Comparison of ENCODE assay signal across 22 cellular contexts in the genomic region with DNA sequence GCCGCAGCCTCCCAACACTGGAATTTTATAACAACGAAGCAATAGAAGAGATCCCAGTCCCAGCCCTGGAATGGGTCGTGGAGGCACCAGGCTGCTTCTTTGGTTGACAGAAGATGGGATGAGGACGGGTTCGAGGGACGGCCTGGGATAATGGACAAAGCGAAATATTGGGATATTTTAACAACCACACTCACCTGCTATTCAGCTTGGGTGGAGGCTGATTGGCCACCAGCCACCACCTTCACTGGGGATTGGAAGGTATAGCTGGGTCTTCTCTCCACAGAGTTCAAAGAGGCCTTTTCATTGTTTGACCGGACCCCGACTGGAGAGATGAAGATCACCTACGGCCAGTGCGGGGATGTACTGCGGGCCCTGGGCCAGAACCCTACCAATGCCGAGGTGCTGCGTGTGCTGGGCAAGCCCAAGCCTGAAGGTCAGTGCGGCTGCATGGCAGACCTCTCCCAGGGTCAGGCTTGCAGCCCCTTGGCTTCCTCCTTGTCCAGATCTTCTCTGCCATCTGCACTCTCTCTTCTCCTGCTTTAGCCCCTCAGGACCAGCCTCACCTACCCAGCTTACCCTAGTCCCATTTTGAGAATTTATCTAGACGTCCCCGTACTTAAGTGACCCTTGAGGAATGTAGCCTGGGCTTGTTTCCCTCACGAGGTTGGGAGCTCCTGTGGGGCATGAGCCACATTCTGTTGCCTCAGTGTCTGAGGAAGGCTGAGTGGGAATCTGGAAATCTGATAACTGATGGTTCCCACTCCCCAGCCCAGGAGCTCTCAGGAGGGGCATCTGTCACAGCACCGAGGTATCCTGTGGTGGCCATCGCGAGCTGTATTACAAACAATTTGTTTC. TPM values are rescaled to one million over a fixed set of nuclear protein-coding genes. Genes with fewer than 3 reads are reported as not detected.
DNase-seq lines count a peak whose midpoint lies in the region; ATAC-seq, FAIRE-seq and TF ChIP-seq lines count a peak whose summit lies in the region.
"Had no signal": no experiment of that assay in that cellular context is flagged by ENCODE, and none has a peak within 500 bp of the region (broad histone marks: within the 10 kb centered on the region; RNA-seq: fewer than 3 reads in every experiment).

No MANE protein-coding gene starts in this region.

- CTCF ChIA-PET in CD8-positive, alpha-beta memory T cell (lab: Charles Lee), result interaction anchor here (0.9 to 2.6 kb wide), 4 partner anchors 10 to 19 kb away, joined by 3 to 24 read pairs (median 6); no protein-coding TSS in a partner anchor
- CTCF ChIA-PET in HepG2 (lab: Yijun Ruan, JAX; ENCODE audit: low intra/inter-chr PET ratio, low total read pairs), result no interaction called here

- H3K27ac Mint-ChIP-seq in CD8-positive, alpha-beta memory T cell, result peak overlapping the region; percentile 62 to 98 (median 90)
- peak overlapping the region; percentile 29 for H3K27ac Mint-ChIP-seq in T-helper 17 cell
- H3K27ac Mint-ChIP-seq in nephron, result peak overlapping the region in 2 of 3 experiments; percentile 11 to 17
- H3K27ac Mint-ChIP-seq: activated B cell treated with CpG ODN at 0.5 μM for 24 hours; activated naive CD4-positive, alpha-beta T cell treated with anti-CD3 and anti-CD28 coated beads for 36 hours had no signal

- H3K4me3 Mint-ChIP-seq in CD8-positive, alpha-beta memory T cell, result peak overlapping the region; percentile 17 to 77 (median 71)
- H3K4me3 Mint-ChIP-seq in T-helper 17 cell (peak overlapping the region; percentile 39), nephron (no peak overlapping the region)
- H3K4me3 Mint-ChIP-seq: activated naive CD4-positive, alpha-beta T cell treated with anti-CD3 and anti-CD28 coated beads for 36 hours had no signal

- TF ChIP-seq RAD21 in HepG2 (CRISPR knock-in tag; IDR thresholded peaks at IDR 0.05), result no peak

- no peaks in the 10 kb centered on the region for H3K79me2 ChIP-seq in HepG2 (ENCODE audit: insufficient read depth, low read length)
- H3K79me2 ChIP-seq: parathyroid adenoma had no signal

- intact Hi-C loops in HepG2 (cut with micrococcal nuclease; ENCODE audit: unreplicated experiment), result loop anchor here (10.0 kb wide), 1 partner anchor 395 kb away; no protein-coding TSS in a partner anchor

- H3K9ac ChIP-seq in HepG2 (ENCODE audit: insufficient read depth, low read depth, low read length), result no peak overlapping the region
- H3K9ac ChIP-seq: parathyroid adenoma had no signal

- H2AFZ ChIP-seq in HepG2 (ENCODE audit: low read length), result no peak overlapping the region
- H2AFZ ChIP-seq: parathyroid adenoma had no signal

- POLR2A ChIA-PET in CD8-positive, alpha-beta memory T cell (lab: Charles Lee), result no interaction called here
- POLR2A ChIA-PET in HepG2 (lab: Yijun Ruan, JAX), result interaction anchor here (1.5 kb wide), 1 partner anchor 19 kb away, joined by 4 read pairs; no protein-coding TSS in a partner anchor

- H3K36me3 ChIP-seq in CD8-positive, alpha-beta memory T cell (ENCODE audit: insufficient read depth, low read length), result no peaks in the 10 kb centered on the region
- H3K36me3 ChIP-seq in cardiac muscle cell, result peaks cover 63% of the 10 kb centered on the region
- H3K36me3 ChIP-seq in HepG2 (replicated peaks in 1 of 2; ENCODE audit: control insufficient read depth in 1 of 2, insufficient read depth in 2 of 2, low read length in 2 of 2), result no peaks in the 10 kb centered on the region
- H3K36me3 ChIP-seq: vagina had no signal

- FAIRE-seq in HepG2 (lab: Jason Lieb, UNC), result no peak
- FAIRE-seq: GM12878 had no signal

- H3K4me1 ChIP-seq in CD8-positive, alpha-beta memory T cell (ENCODE audit: insufficient read depth, low read length), result peaks cover 49% of the 10 kb centered on the region
- peaks cover 69% of the 10 kb centered on the region for H3K4me1 ChIP-seq in cardiac muscle cell (ENCODE audit: low read depth)
- H3K4me1 ChIP-seq in HepG2 (ENCODE audit: insufficient read depth, low read length), result peaks cover 12% of the 10 kb centered on the region
- H3K4me1 ChIP-seq: parathyroid adenoma had no signal

- peaks cover 50 to 59% (median 58%) of the 10 kb centered on the region in 3 donors for H3K4me1 Mint-ChIP-seq in CD8-positive, alpha-beta memory T cell
- H3K4me1 Mint-ChIP-seq in T-helper 17 cell (peaks cover 21% of the 10 kb centered on the region), nephron (peaks cover 21% of the 10 kb centered on the region)

- H3K9me3 ChIP-seq in CD8-positive, alpha-beta memory T cell (ENCODE audit: low read length), result no peaks in the 10 kb centered on the region
- H3K9me3 ChIP-seq in T-helper 17 cell (ENCODE audit: control insufficient read depth, low read length, poor library complexity, severe bottlenecking), result no peaks in the 10 kb centered on the region
- no peaks in the 10 kb centered on the region for H3K9me3 ChIP-seq in cardiac muscle cell (ENCODE audit: low read depth)
- H3K9me3 ChIP-seq in HepG2 (ENCODE audit: low read length), result peaks cover 9% of the 10 kb centered on the region; the same call in 1 of the 2 replicates
- H3K9me3 ChIP-seq: body of pancreas, vagina had no signal

- no peak overlapping the region for H3K4me3 ChIP-seq in CD8-positive, alpha-beta memory T cell (ENCODE audit: low read length)
- no peak overlapping the region for H3K4me3 ChIP-seq in cardiac muscle cell
- no peak overlapping the region for H3K4me3 ChIP-seq in HepG2 (replicated peaks in 1 of 3; ENCODE audit: insufficient read depth in 1 of 3, low read depth in 2 of 3, low read length in 3 of 3)
- H3K4me3 ChIP-seq: body of pancreas, GM12878, vagina had no signal

- H3K27ac ChIP-seq in CD8-positive, alpha-beta memory T cell (ENCODE audit: low read depth, low read length), result peak overlapping the region; percentile 48
- H3K27ac ChIP-seq in cardiac muscle cell (peak overlapping the region; percentile 86), HepG2 (ENCODE audit: extremely low read length, insufficient read depth, low read length) (no peak overlapping the region)
- H3K27ac ChIP-seq: body of pancreas, parathyroid adenoma, vagina had no signal

- no peak for TF ChIP-seq EP300 in HepG2 (IDR thresholded peaks at IDR 0.05; ENCODE audit: low read depth in 2 of 2, low read length in 2 of 2)
- no peak for TF ChIP-seq EP300 in HepG2 (CRISPR knock-in tag; IDR thresholded peaks at IDR 0.05; ENCODE audit: borderline replicate concordance)

- no TSS peak for BruUV-seq in HepG2 (replicated peaks; lab: Mats Ljungman, UMichigan)

- TF ChIP-seq CTCF in cardiac muscle cell (IDR thresholded peaks at IDR 0.05; ENCODE audit: low read depth, low read length), result no peak
- TF ChIP-seq CTCF in nephron (IDR thresholded peaks at IDR 0.05; ENCODE audit: unreplicated experiment in 3 of 3), result no peak
- no peak for TF ChIP-seq CTCF in HepG2 (CRISPR knock-in tag; IDR thresholded peaks at IDR 0.05)

- no peaks in the 10 kb centered on the region for H3K27me3 Mint-ChIP-seq in CD8-positive, alpha-beta memory T cell
- no peaks in the 10 kb centered on the region for H3K27me3 Mint-ChIP-seq in T-helper 17 cell
- peaks cover 18% of the 10 kb centered on the region for H3K27me3 Mint-ChIP-seq in nephron (ENCODE audit: low read depth)
- H3K27me3 Mint-ChIP-seq: activated B cell treated with CpG ODN at 0.5 μM for 24 hours had no signal

- H4K20me1 ChIP-seq in HepG2 (ENCODE audit: insufficient read depth, low read length), result no peaks in the 10 kb centered on the region

- H3K9me3 Mint-ChIP-seq in CD8-positive, alpha-beta memory T cell, result peaks cover 0 to 3% (median 0%) of the 10 kb centered on the region in 5 donors
- H3K9me3 Mint-ChIP-seq in nephron, result peaks cover 7% of the 10 kb centered on the region

- no peak for TF ChIP-seq POLR2A in HepG2 (IDR thresholded peaks at IDR 0.05; ENCODE audit: insufficient read depth in 1 of 2, low read depth in 2 of 2, low read length in 2 of 2)

- H3K27me3 ChIP-seq in CD8-positive, alpha-beta memory T cell (ENCODE audit: insufficient read depth, low read length, poor library complexity, severe bottlenecking), result no peaks in the 10 kb centered on the region
- H3K27me3 ChIP-seq in cardiac muscle cell (no peaks in the 10 kb centered on the region), HepG2 (ENCODE audit: control insufficient read depth in 1 of 2, insufficient read depth in 2 of 2, low read length in 2 of 2) (peaks cover 7 to 32% of the 10 kb centered on the region in 2 experiments; a peak in 3 of 5 replicates)
- H3K27me3 ChIP-seq: body of pancreas, vagina had no signal

- in situ Hi-C loops in HepG2 (cut with HindIII; ENCODE audit: extremely low pct_ligation_motif_present, low pct_unique_long_range_greater_than_20kb), result no loop called here

- DNase-seq in CD8-positive, alpha-beta memory T cell, result no peak
- DNase-seq in T-helper 17 cell (no peak), cardiac muscle cell (ENCODE audit: low read depth in 1 of 2, low spot score in 1 of 2) (no peak), HepG2 (ENCODE audit: low spot score) (no peak), DMS53 (lab: John Stamatoyannopoulos, UW) (no peak)
- DNase-seq: activated B cell treated with CpG ODN at 0.5 μM for 24 hours; activated CD8-positive, alpha-beta memory T cell treated with anti-CD3 and anti-CD28 coated beads, Interleukin-2, amount 50 U/mL, for 4 hours; body of pancreas; foreskin melanocyte; left colon; NCI-H1092 treated with DMSO at 0.1 percent for 48 hours; NCI-H2081 treated with DMSO at 0.1 percent for 48 hours; NCI-H526 treated with DMSO at 0.1 percent for 48 hours; stimulated activated CD4-positive, alpha-beta T cell treated with anti-CD3 and anti-CD28 coated beads, Interleukin-2, amount 100 ng/mL, for 24 hours had no signal

- no peak for ATAC-seq in T-helper 17 cell
- ATAC-seq in GM21367 (IDR thresholded peaks at IDR 0.05; ENCODE audit: unreplicated experiment), result no peak
- ATAC-seq in HepG2, result no peak
- ATAC-seq: body of pancreas, left colon had no signal

- H3K4me2 ChIP-seq in HepG2 (ENCODE audit: low read depth, low read length), result no peak overlapping the region

- H3K36me3 Mint-ChIP-seq in CD8-positive, alpha-beta memory T cell, result no peaks in the 10 kb centered on the region
- H3K36me3 Mint-ChIP-seq in T-helper 17 cell (ENCODE audit: low read depth) (no peaks in the 10 kb centered on the region), nephron (ENCODE audit: low read depth) (peaks cover 3% of the 10 kb centered on the region)

- 56% methylated on average over 20 of the region's 21 CpGs for WGBS in HepG2 (ENCODE audit: low lambda C conversion rate)

RNA-seq across cellular contexts. Expression of gene MYL4, which starts 10.7 kb away (rescaled TPM):
- not detected for total RNA-seq in CD8-positive, alpha-beta memory T cell
- polyA plus RNA-seq in CD8-positive, alpha-beta memory T cell, result not detected
- not detected for total RNA-seq in T-helper 17 cell
- 2,925 and 5,217 TPM in 2 replicates for total RNA-seq in cardiac muscle cell
- polyA plus RNA-seq in cardiac muscle cell, result 3,500 and 5,148 TPM in 2 replicates
- not detected in 2 replicates for total RNA-seq in HepG2 (2016; rRNA removed; fragmentation: Illumina TruSeq; extraction: Trizol)
- not detected in 2 replicates for total RNA-seq in HepG2 (2016; cell fraction: cytosol; rRNA removed; fragmentation: Illumina TruSeq; extraction: Trizol; ENCODE audit: low read depth)
- not detected in 2 replicates for total RNA-seq in HepG2 (2016; cell fraction: insoluble cytoplasmic fraction; rRNA removed; fragmentation: Illumina TruSeq; extraction: Trizol)
- not detected in 2 replicates for total RNA-seq in HepG2 (2016; cell fraction: membrane; rRNA removed; fragmentation: Illumina TruSeq; extraction: Trizol)
- not detected in 2 replicates for total RNA-seq in HepG2 (2016; cell fraction: nucleus; rRNA removed; fragmentation: Illumina TruSeq; extraction: Trizol)
- 0.13 TPM in 1 of 2 replicates, not detected in the other for polyA plus RNA-seq in HepG2 (2011; rRNA removed)
- polyA plus RNA-seq in HepG2 (2011; cell fraction: cytosol; rRNA removed), result 0.11 and 0.17 TPM in 2 replicates
- polyA plus RNA-seq in HepG2 (2011; cell fraction: nucleus; rRNA removed), result not detected in 2 replicates
- not detected in 2 replicates for polyA plus RNA-seq in HepG2 (2012)
- not detected in 2 replicates for polyA plus RNA-seq in HepG2 (2016; cell fraction: cytosol; fragmentation: Illumina TruSeq; extraction: Trizol; ENCODE audit: low read depth)
- 0.27 TPM in 1 of 2 replicates, not detected in the other for polyA plus RNA-seq in HepG2 (2016; cell fraction: insoluble cytoplasmic fraction; fragmentation: Illumina TruSeq; extraction: Trizol; ENCODE audit: low read depth)
- not detected in 2 replicates for polyA plus RNA-seq in HepG2 (2016; cell fraction: membrane; fragmentation: Illumina TruSeq; extraction: Trizol; ENCODE audit: low read depth)
- not detected in 2 replicates for polyA plus RNA-seq in HepG2 (2016; cell fraction: nucleus; fragmentation: Illumina TruSeq; extraction: Trizol; ENCODE audit: insufficient read depth, low read depth)
- 0.42 and 1.4 TPM in 2 replicates for polyA minus RNA-seq in HepG2 (2011; rRNA and poly(A)+ RNA removed; ENCODE audit: low replicate concordance)
- polyA minus RNA-seq in HepG2 (2011; cell fraction: cytosol; rRNA and poly(A)+ RNA removed), result not detected in 2 replicates
- not detected in 2 replicates for polyA minus RNA-seq in HepG2 (2011; cell fraction: nucleus; rRNA and poly(A)+ RNA removed)
- total RNA-seq: activated B cell treated with CpG ODN at 0.5 μM for 24 hours; activated naive CD4-positive, alpha-beta T cell treated with anti-CD3 and anti-CD28 coated beads for 36 hours; body of pancreas; epithelial cell of proximal tubule; left colon; T-helper 2 cell treated with Interferon-gamma antibody and Interleukin-4, amounts not matched to agents 100 ng/mL and 5 ng/mL, for 36 hours; vagina had no signal

RNA-seq across cellular contexts. Expression of gene CDC27, which starts 30.8 kb away (rescaled TPM):
- 100 to 1,000 TPM; 113 to 116 TPM for total RNA-seq in CD8-positive, alpha-beta memory T cell
- polyA plus RNA-seq in CD8-positive, alpha-beta memory T cell, result 96.2 TPM
- 10 to 100 TPM; 50.1 to 61.6 TPM for total RNA-seq in T-helper 17 cell
- 54.5 and 85.4 TPM in 2 replicates for total RNA-seq in cardiac muscle cell
- 52.9 and 68.8 TPM in 2 replicates for polyA plus RNA-seq in cardiac muscle cell
- 102 and 162 TPM in 2 replicates for total RNA-seq in HepG2 (2016; rRNA removed; fragmentation: Illumina TruSeq; extraction: Trizol)
- 15.6 and 16.5 TPM in 2 replicates for total RNA-seq in HepG2 (2016; cell fraction: cytosol; rRNA removed; fragmentation: Illumina TruSeq; extraction: Trizol; ENCODE audit: low read depth)
- total RNA-seq in HepG2 (2016; cell fraction: insoluble cytoplasmic fraction; rRNA removed; fragmentation: Illumina TruSeq; extraction: Trizol), result 94.8 and 180 TPM in 2 replicates
- total RNA-seq in HepG2 (2016; cell fraction: membrane; rRNA removed; fragmentation: Illumina TruSeq; extraction: Trizol), result 45.9 and 57.6 TPM in 2 replicates
- total RNA-seq in HepG2 (2016; cell fraction: nucleus; rRNA removed; fragmentation: Illumina TruSeq; extraction: Trizol), result 66.9 and 67.5 TPM in 2 replicates
- polyA plus RNA-seq in HepG2 (2011; rRNA removed), result 55.9 and 80.7 TPM in 2 replicates
- 39.5 and 46.1 TPM in 2 replicates for polyA plus RNA-seq in HepG2 (2011; cell fraction: cytosol; rRNA removed)
- polyA plus RNA-seq in HepG2 (2011; cell fraction: nucleus; rRNA removed), result 54.9 and 64.9 TPM in 2 replicates
- polyA plus RNA-seq in HepG2 (2012), result 45.5 and 46.6 TPM in 2 replicates
- 4.4 and 5.4 TPM in 2 replicates for polyA plus RNA-seq in HepG2 (2016; cell fraction: cytosol; fragmentation: Illumina TruSeq; extraction: Trizol; ENCODE audit: low read depth)
- polyA plus RNA-seq in HepG2 (2016; cell fraction: insoluble cytoplasmic fraction; fragmentation: Illumina TruSeq; extraction: Trizol; ENCODE audit: low read depth), result 124 and 138 TPM in 2 replicates
- 16.5 and 20.8 TPM in 2 replicates for polyA plus RNA-seq in HepG2 (2016; cell fraction: membrane; fragmentation: Illumina TruSeq; extraction: Trizol; ENCODE audit: low read depth)
- polyA plus RNA-seq in HepG2 (2016; cell fraction: nucleus; fragmentation: Illumina TruSeq; extraction: Trizol; ENCODE audit: insufficient read depth, low read depth), result 88.5 and 91.4 TPM in 2 replicates
- 105 and 134 TPM in 2 replicates for polyA minus RNA-seq in HepG2 (2011; rRNA and poly(A)+ RNA removed; ENCODE audit: low replicate concordance)
- 70.2 and 86.9 TPM in 2 replicates for polyA minus RNA-seq in HepG2 (2011; cell fraction: cytosol; rRNA and poly(A)+ RNA removed)
- polyA minus RNA-seq in HepG2 (2011; cell fraction: nucleus; rRNA and poly(A)+ RNA removed), result 68.6 and 73.8 TPM in 2 replicates

RNA-seq across cellular contexts. Expression of gene ITGB3, which starts 33.8 kb away (rescaled TPM):
- under 1 TPM; 0.07 to 0.13 TPM for total RNA-seq in CD8-positive, alpha-beta memory T cell
- not detected for polyA plus RNA-seq in CD8-positive, alpha-beta memory T cell
- total RNA-seq in T-helper 17 cell (100 to 1,000 TPM in 1 of 2 donors, 1 to 10 TPM in 1; 7.8 to 283 TPM), cardiac muscle cell (11.8 and 20.0 TPM in 2 replicates), HepG2 (2016; rRNA removed; fragmentation: Illumina TruSeq; extraction: Trizol) (0.15 and 0.31 TPM in 2 replicates)
- polyA plus RNA-seq in cardiac muscle cell (4.6 and 6.9 TPM in 2 replicates), HepG2 (2011; rRNA removed) (0.09 and 0.10 TPM in 2 replicates)
- total RNA-seq in HepG2 (2016; cell fraction: cytosol; rRNA removed; fragmentation: Illumina TruSeq; extraction: Trizol; ENCODE audit: low read depth), result not detected in 2 replicates
- total RNA-seq in HepG2 (2016; cell fraction: insoluble cytoplasmic fraction; rRNA removed; fragmentation: Illumina TruSeq; extraction: Trizol), result 0.31 and 0.37 TPM in 2 replicates
- not detected in 2 replicates for total RNA-seq in HepG2 (2016; cell fraction: membrane; rRNA removed; fragmentation: Illumina TruSeq; extraction: Trizol)
- total RNA-seq in HepG2 (2016; cell fraction: nucleus; rRNA removed; fragmentation: Illumina TruSeq; extraction: Trizol), result 0.41 and 0.50 TPM in 2 replicates
- 0.07 and 0.09 TPM in 2 replicates for polyA plus RNA-seq in HepG2 (2011; cell fraction: cytosol; rRNA removed)
- polyA plus RNA-seq in HepG2 (2011; cell fraction: nucleus; rRNA removed), result 0.14 TPM in 2 replicates
- polyA plus RNA-seq in HepG2 (2012), result not detected in 2 replicates
- polyA plus RNA-seq in HepG2 (2016; cell fraction: cytosol; fragmentation: Illumina TruSeq; extraction: Trizol; ENCODE audit: low read depth), result not detected in 2 replicates
- polyA plus RNA-seq in HepG2 (2016; cell fraction: insoluble cytoplasmic fraction; fragmentation: Illumina TruSeq; extraction: Trizol; ENCODE audit: low read depth), result 0.07 TPM in 1 of 2 replicates, not detected in the other
- polyA plus RNA-seq in HepG2 (2016; cell fraction: membrane; fragmentation: Illumina TruSeq; extraction: Trizol; ENCODE audit: low read depth), result not detected in 2 replicates
- 0.15 TPM in 1 of 2 replicates, not detected in the other for polyA plus RNA-seq in HepG2 (2016; cell fraction: nucleus; fragmentation: Illumina TruSeq; extraction: Trizol; ENCODE audit: insufficient read depth, low read depth)
- polyA minus RNA-seq in HepG2 (2011; rRNA and poly(A)+ RNA removed; ENCODE audit: low replicate concordance), result 0.82 TPM in 1 of 2 replicates, not detected in the other
- polyA minus RNA-seq in HepG2 (2011; cell fraction: cytosol; rRNA and poly(A)+ RNA removed), result not detected in 2 replicates
- 0.12 TPM in 1 of 2 replicates, not detected in the other for polyA minus RNA-seq in HepG2 (2011; cell fraction: nucleus; rRNA and poly(A)+ RNA removed)
- total RNA-seq: activated naive CD4-positive, alpha-beta T cell treated with anti-CD3 and anti-CD28 coated beads for 36 hours had no signal

Comparison
In these comparisons a context has a peak if more than half of its experiments do, and no peak if none do; other contexts are left out.
1. H3K27ac Mint-ChIP-seq: peak in every context shown above with its lines; median percentile 90 in CD8-positive, alpha-beta memory T cell; 29 in T-helper 17 cell; 14 in nephron.
2. H3K4me3 Mint-ChIP-seq: peak in CD8-positive, alpha-beta memory T cell (7 of 7) and T-helper 17 cell (single experiment); none in nephron (0 of 3).
3. RNA of gene MYL4, which starts 10.7 kb away (total RNA-seq): 2,925 to 5,217 TPM in cardiac muscle cell; not detected in HepG2, not detected in CD8-positive, alpha-beta memory T cell and not detected in T-helper 17 cell; every median in the first group is over 1,000 times any median in the second.